Comparison of ENCODE assay signal across 2 cellular contexts in genomic region chr9:111399772-111400563, GRCh38.
TF ChIP-seq lines count a peak whose summit lies in the region.

No MANE protein-coding gene starts in this region.

TF ChIP-seq in HEK293, 187 proteins besides CTCF, POLR2A, EP300 and RAD21 (continued from another document):
- no peak for TF ChIP-seq ZBTB26 (tag by site-specific recombination; optimal IDR thresholded peaks at IDR 0.05)
- TF ChIP-seq REPIN1 (tag by site-specific recombination; IDR thresholded peaks at IDR 0.05; ENCODE audit: low read depth), result no peak
- peak; percentile 47; the same call in 1 of the 2 replicates for TF ChIP-seq ZNF654 (tag by site-specific recombination; IDR thresholded peaks at IDR 0.05; ENCODE audit: low read depth)
- no peak for TF ChIP-seq ZNF146 (tag by site-specific recombination; IDR thresholded peaks at IDR 0.05)

TF ChIP-seq in SK-N-SH, 30 proteins besides CTCF, POLR2A, EP300 and RAD21 (continued from another document):
- TF ChIP-seq ZBTB33 (IDR thresholded peaks at IDR 0.05; ENCODE audit: borderline replicate concordance, low read depth) (no peak), MEF2A (IDR thresholded peaks at IDR 0.05; ENCODE audit: borderline replicate concordance, low read depth) (no peak), TCF12 (IDR thresholded peaks at IDR 0.05) (no peak)
